ENCODE assay signal across 10 cellular contexts in genomic region chr3:107238787-107239186, GRCh38.
"Had no signal": no experiment of that assay in that cellular context is flagged by ENCODE, and none has a peak within 500 bp of the region (broad histone marks: within the 10 kb centered on the region; RNA-seq: fewer than 3 reads in every experiment).

No MANE protein-coding gene starts in this region.

- H3K9me3 Mint-ChIP-seq: activated naive CD4-positive, alpha-beta T cell treated with anti-CD3 and anti-CD28 coated beads for 36 hours; activated T-helper 2 cell treated with anti-CD3 and anti-CD28 coated beads, Interferon-gamma antibody, Interleukin-2, Interleukin-4, amounts not matched to agents 10 μg/mL and 5 μg/mL and 100 μg/mL, durations not matched to agents 14 hours and 24 hours and 36 hours; stimulated activated effector memory CD8-positive, alpha-beta T cell treated with anti-CD3 and anti-CD28 coated beads, Interleukin-12 subunit alpha, Interleukin-12 subunit beta, amount 100 ng/mL, for 72 hours had no signal

- DNase-seq: activated CD4-positive, alpha-beta T cell treated with anti-CD3 and anti-CD28 coated beads for 1 hour; activated CD4-positive, alpha-beta T cell treated with anti-CD3 and anti-CD28 coated beads, Interleukin-2, amount 50 U/mL, for 4 hours; activated naive CD4-positive, alpha-beta T cell treated with anti-CD3 and anti-CD28 coated beads for 36 hours; central memory CD4-positive, alpha-beta T cell; cortex of kidney; effector memory CD4-positive, alpha-beta T cell; foreskin fibroblast; trophoblast cell had no signal

- H3K27ac Mint-ChIP-seq: activated naive CD4-positive, alpha-beta T cell treated with anti-CD3 and anti-CD28 coated beads for 36 hours; activated T-helper 2 cell treated with anti-CD3 and anti-CD28 coated beads, Interferon-gamma antibody, Interleukin-2, Interleukin-4, amounts not matched to agents 10 μg/mL and 5 μg/mL and 100 μg/mL, durations not matched to agents 14 hours and 24 hours and 36 hours; stimulated activated effector memory CD8-positive, alpha-beta T cell treated with anti-CD3 and anti-CD28 coated beads, Interleukin-12 subunit alpha, Interleukin-12 subunit beta, amount 100 ng/mL, for 72 hours had no signal

- H3K36me3 Mint-ChIP-seq: stimulated activated effector memory CD8-positive, alpha-beta T cell treated with anti-CD3 and anti-CD28 coated beads, Interleukin-12 subunit alpha, Interleukin-12 subunit beta, amount 100 ng/mL, for 72 hours had no signal

- ATAC-seq: stimulated activated effector memory CD8-positive, alpha-beta T cell treated with anti-CD3 and anti-CD28 coated beads, Interleukin-12 subunit alpha, Interleukin-12 subunit beta, amount 100 ng/mL, for 72 hours had no signal
